ENCODE assay signal across 1 cellular context in the genomic region with DNA sequence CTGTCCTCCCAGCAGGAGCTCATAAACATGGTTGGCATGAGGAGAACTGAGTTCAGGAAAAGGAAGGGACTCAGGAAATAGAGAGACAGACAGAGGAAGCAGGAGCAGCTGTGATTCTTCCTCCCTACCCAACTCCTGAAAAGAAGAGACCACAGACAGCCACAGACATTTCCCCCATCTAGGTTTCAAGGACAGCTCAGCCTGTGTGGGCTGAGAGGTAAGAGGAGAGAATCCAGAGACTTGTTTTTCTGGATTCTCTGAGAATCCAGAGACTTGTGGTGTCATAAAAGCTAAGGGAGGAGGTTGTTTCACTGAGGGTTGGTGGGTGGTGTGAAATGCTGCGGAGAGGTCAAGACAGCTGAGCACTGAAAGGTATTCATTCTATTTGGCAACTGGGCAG.
TF ChIP-seq lines count a peak whose summit lies in the region.

No MANE protein-coding gene starts in this region.

TF ChIP-seq in GM12891, 5 proteins besides CTCF, POLR2A, EP300 and RAD21 (continued from another document):
- TF ChIP-seq TAF1 (IDR thresholded peaks at IDR 0.05; ENCODE audit: low read depth, low read length) (no peak), POU2F2 (IDR thresholded peaks at IDR 0.05; ENCODE audit: low read depth, low read length) (no peak)
